In genomic region chr12:112023759-112024396, GRCh38 we compare ENCODE assay signal across 32 cellular contexts. TPM values are rescaled to one million over a fixed set of nuclear protein-coding genes. Genes with fewer than 3 reads are reported as not detected.
DNase-seq lines count a peak whose midpoint lies in the region; ATAC-seq and TF ChIP-seq lines count a peak whose summit lies in the region.
"Had no signal": no experiment of that assay in that cellular context is flagged by ENCODE, and none has a peak within 500 bp of the region (broad histone marks: within the 10 kb centered on the region; RNA-seq: fewer than 3 reads in every experiment).

No MANE protein-coding gene starts in this region.

- peak overlapping the region; percentile 41 for H3K27ac Mint-ChIP-seq in stimulated activated naive CD8-positive, alpha-beta T cell treated with anti-CD3 and anti-CD28 coated beads, Interleukin-15, Interleukin-2, amounts not matched to agents 100 ng/mL and 50 ng/mL, for 24 hours
- H3K27ac Mint-ChIP-seq: activated CD4-positive, alpha-beta memory T cell treated with anti-CD3 and anti-CD28 coated beads for 36 hours; T-helper 1 cell treated with Interleukin-12 subunit alpha and Interleukin-12 subunit beta and Interleukin-4 antibody, amounts not matched to agents 30 μg/mL and 1 μg/mL, for 36 hours had no signal

- H3K36me3 Mint-ChIP-seq in stimulated activated naive CD8-positive, alpha-beta T cell treated with anti-CD3 and anti-CD28 coated beads, Interleukin-15, Interleukin-2, amounts not matched to agents 100 ng/mL and 50 ng/mL, for 24 hours (ENCODE audit: low read depth), result peaks cover 54% of the 10 kb centered on the region

- H3K27me3 Mint-ChIP-seq in stimulated activated naive CD8-positive, alpha-beta T cell treated with anti-CD3 and anti-CD28 coated beads, Interleukin-15, Interleukin-2, amounts not matched to agents 100 ng/mL and 50 ng/mL, for 24 hours, result no peaks in the 10 kb centered on the region
- H3K27me3 Mint-ChIP-seq: activated CD4-positive, alpha-beta memory T cell treated with anti-CD3 and anti-CD28 coated beads for 36 hours; activated naive CD8-positive, alpha-beta T cell treated with anti-CD3 and anti-CD28 coated beads for 36 hours; stimulated activated naive CD8-positive, alpha-beta T cell treated with anti-CD3 and anti-CD28 coated beads, Interleukin-15, amount 100 ng/mL, for 72 hours had no signal

- no peak for ATAC-seq in stimulated activated naive CD8-positive, alpha-beta T cell treated with anti-CD3 and anti-CD28 coated beads, Interleukin-15, Interleukin-2, amounts not matched to agents 100 U/mL and 50 U/mL, for 24 hours
- ATAC-seq in left lobe of liver (peak; percentile 86), GM18519 (IDR thresholded peaks at IDR 0.05; ENCODE audit: low FRiP score, unreplicated experiment) (no peak)
- ATAC-seq: activated CD4-positive, CD25-positive, alpha-beta regulatory T cell treated with anti-CD3 and anti-CD28 coated beads, Interleukin-2, amount 50 U/mL, for 24 hours; gastroesophageal sphincter; HCT116; left cardiac atrium; Panc1; SK-N-SH treated with all-trans-retinoic acid at 6 μM for 48 hours; stimulated activated naive CD8-positive, alpha-beta T cell treated with anti-CD3 and anti-CD28 coated beads, Interleukin-15, amount 100 ng/mL, for 72 hours had no signal

- no peak overlapping the region for H3K4me3 Mint-ChIP-seq in stimulated activated naive CD8-positive, alpha-beta T cell treated with anti-CD3 and anti-CD28 coated beads, Interleukin-15, Interleukin-2, amounts not matched to agents 100 ng/mL and 50 ng/mL, for 24 hours
- H3K4me3 Mint-ChIP-seq: activated CD4-positive, alpha-beta memory T cell treated with anti-CD3 and anti-CD28 coated beads for 36 hours; activated naive CD8-positive, alpha-beta T cell treated with anti-CD3 and anti-CD28 coated beads for 36 hours; stimulated activated naive CD8-positive, alpha-beta T cell treated with anti-CD3 and anti-CD28 coated beads, Interleukin-15, amount 100 ng/mL, for 72 hours; T-helper 1 cell treated with Interleukin-12 subunit alpha and Interleukin-12 subunit beta and Interleukin-4 antibody, amounts not matched to agents 30 μg/mL and 1 μg/mL, for 36 hours had no signal

- no peak for DNase-seq in stimulated activated naive CD8-positive, alpha-beta T cell treated with anti-CD3 and anti-CD28 coated beads, Interleukin-15, Interleukin-2, amounts not matched to agents 100 U/mL and 50 U/mL, for 24 hours
- DNase-seq in left lobe of liver (ENCODE audit: low spot score), result no peak
- no peak for DNase-seq in DMS 273 treated with DMSO at 0.1 percent for 48 hours (lab: John Stamatoyannopoulos, UW)
- DNase-seq in mesenteric fat pad (ENCODE audit: low spot score), result no peak
- DNase-seq: activated CD4-positive, alpha-beta memory T cell treated with anti-CD3 and anti-CD28 coated beads for 36 hours; activated CD8-positive, alpha-beta memory T cell treated with anti-CD3 and anti-CD28 coated beads, Interleukin-2, amount 50 U/mL, for 48 hours; activated effector memory CD4-positive, alpha-beta T cell treated with Interleukin-2 at 50 U/mL for 16 hours; activated naive CD8-positive, alpha-beta T cell treated with anti-CD3 and anti-CD28 coated beads for 36 hours; anterior cingulate cortex; Calu3; DMS79 treated with DMSO at 0.1 percent for 48 hours; effector CD4-positive, alpha-beta T cell; Kasumi-1; left cardiac atrium; mesenchymal stem cell; NCI-H1417 treated with DMSO at 0.1 percent for 48 hours; NCI-H2029 treated with DMSO at 0.1 percent for 48 hours; NCI-H226; Right ventricle myocardium superior; stimulated activated CD4-positive, alpha-beta T cell treated with anti-CD3 and anti-CD28 coated beads, Interleukin-1b, Interleukin-23, amount 100 ng/mL, for 48 hours; stimulated activated naive CD8-positive, alpha-beta T cell treated with anti-CD3 and anti-CD28 coated beads, Interleukin-15, amount 100 ng/mL, for 72 hours; thyroid gland; uterus had no signal

- H3K4me1 Mint-ChIP-seq in stimulated activated naive CD8-positive, alpha-beta T cell treated with anti-CD3 and anti-CD28 coated beads, Interleukin-15, Interleukin-2, amounts not matched to agents 100 ng/mL and 50 ng/mL, for 24 hours (ENCODE audit: low read depth), result peaks cover 46% of the 10 kb centered on the region

- H3K9me3 Mint-ChIP-seq in stimulated activated naive CD8-positive, alpha-beta T cell treated with anti-CD3 and anti-CD28 coated beads, Interleukin-15, Interleukin-2, amounts not matched to agents 100 ng/mL and 50 ng/mL, for 24 hours, result no peaks in the 10 kb centered on the region
- H3K9me3 Mint-ChIP-seq: activated CD4-positive, alpha-beta memory T cell treated with anti-CD3 and anti-CD28 coated beads for 36 hours; activated naive CD8-positive, alpha-beta T cell treated with anti-CD3 and anti-CD28 coated beads for 36 hours; stimulated activated naive CD8-positive, alpha-beta T cell treated with anti-CD3 and anti-CD28 coated beads, Interleukin-15, amount 100 ng/mL, for 72 hours; T-helper 1 cell treated with Interleukin-12 subunit alpha and Interleukin-12 subunit beta and Interleukin-4 antibody, amounts not matched to agents 30 μg/mL and 1 μg/mL, for 36 hours had no signal

TF ChIP-seq in PFSK-1, 5 proteins besides CTCF, POLR2A, EP300 and RAD21:
- TF ChIP-seq FOXP2 (optimal IDR thresholded peaks at IDR 0.05; ENCODE audit: borderline replicate concordance, extremely low read depth, extremely low read length, insufficient read depth) (no peak), POLR2AphosphoS5 (IDR thresholded peaks at IDR 0.05; ENCODE audit: low read depth, low read length) (peak; percentile 33)

RNA-seq across cellular contexts. Expression of gene ERP29, which starts 10.7 kb away (rescaled TPM):
- polyA plus RNA-seq in PFSK-1 (2012; ENCODE audit: insufficient read length, low read depth), result 313 TPM
- total RNA-seq in left lobe of liver (98.3 TPM), mesenteric fat pad (41.8 TPM)

RNA-seq across cellular contexts. Expression of gene TMEM116, which starts 10.9 kb away (rescaled TPM):
- polyA plus RNA-seq in PFSK-1 (2012; ENCODE audit: insufficient read length, low read depth), result 4.3 TPM
- total RNA-seq in left lobe of liver (9.1 TPM), mesenteric fat pad (6.0 TPM)
